Comparison of ENCODE assay signal across 1 cellular context in the genomic region with DNA sequence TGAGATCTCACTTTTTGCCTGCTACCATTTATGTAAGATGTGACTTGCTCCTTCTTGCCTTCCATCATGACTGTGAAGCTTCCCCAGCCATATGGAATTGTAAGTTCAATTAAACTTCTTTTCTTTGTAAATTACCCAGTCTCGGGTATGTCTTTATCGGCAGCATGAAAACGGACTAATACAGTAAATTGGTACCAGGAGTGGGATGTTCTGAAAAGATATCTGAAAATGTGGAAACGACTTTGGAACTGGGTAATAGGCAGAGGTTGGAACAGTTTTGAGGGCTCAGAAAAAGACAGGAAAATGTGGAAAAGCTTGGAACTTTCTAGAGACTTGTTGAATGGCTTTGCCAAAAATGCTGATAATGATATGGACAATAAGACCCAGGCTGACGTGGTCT.
TF ChIP-seq lines count a peak whose summit lies in the region.

No MANE protein-coding gene starts in this region.

TF ChIP-seq in K562, 482 proteins besides CTCF, POLR2A, EP300 and RAD21 (continued from another document):
- TF ChIP-seq, protein P1, sequence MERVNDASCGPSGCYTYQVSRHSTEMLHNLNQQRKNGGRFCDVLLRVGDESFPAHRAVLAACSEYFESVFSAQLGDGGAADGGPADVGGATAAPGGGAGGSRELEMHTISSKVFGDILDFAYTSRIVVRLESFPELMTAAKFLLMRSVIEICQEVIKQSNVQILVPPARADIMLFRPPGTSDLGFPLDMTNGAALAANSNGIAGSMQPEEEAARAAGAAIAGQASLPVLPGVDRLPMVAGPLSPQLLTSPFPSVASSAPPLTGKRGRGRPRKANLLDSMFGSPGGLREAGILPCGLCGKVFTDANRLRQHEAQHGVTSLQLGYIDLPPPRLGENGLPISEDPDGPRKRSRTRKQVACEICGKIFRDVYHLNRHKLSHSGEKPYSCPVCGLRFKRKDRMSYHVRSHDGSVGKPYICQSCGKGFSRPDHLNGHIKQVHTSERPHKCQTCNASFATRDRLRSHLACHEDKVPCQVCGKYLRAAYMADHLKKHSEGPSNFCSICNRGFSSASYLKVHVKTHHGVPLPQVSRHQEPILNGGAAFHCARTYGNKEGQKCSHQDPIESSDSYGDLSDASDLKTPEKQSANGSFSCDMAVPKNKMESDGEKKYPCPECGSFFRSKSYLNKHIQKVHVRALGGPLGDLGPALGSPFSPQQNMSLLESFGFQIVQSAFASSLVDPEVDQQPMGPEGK (CRISPR knock-in tag; IDR thresholded peaks at IDR 0.05; ENCODE audit: borderline replicate concordance) = no peak
- TF ChIP-seq NCOR1 (IDR thresholded peaks at IDR 0.05) (no peak), ATF7 (IDR thresholded peaks at IDR 0.05) (no peak), SMC3 (conservative IDR thresholded peaks at IDR 0.05; ENCODE audit: insufficient read depth, low read depth, low read length) (no peak), TRIM28 (IDR thresholded peaks at IDR 0.05) (peak; percentile 88), ZSCAN32 (CRISPR knock-in tag; IDR thresholded peaks at IDR 0.05) (no peak), CBX3 (IDR thresholded peaks at IDR 0.05; ENCODE audit: borderline replicate concordance in 1 of 2, low read length in 2 of 2) (peak in 1 of 2 experiments; percentile 87; a peak in 2 of 3 replicates), ZNF280A (IDR thresholded peaks at IDR 0.05; ENCODE audit: low read depth, partially characterized antibody) (peak; percentile 71), ZNF707 (CRISPR knock-in tag; conservative IDR thresholded peaks at IDR 0.05) (peak; percentile 99), TAF7 (tag; IDR thresholded peaks at IDR 0.05) (no peak)
